ENCODE assay signal across 8 cellular contexts in the genomic region with DNA sequence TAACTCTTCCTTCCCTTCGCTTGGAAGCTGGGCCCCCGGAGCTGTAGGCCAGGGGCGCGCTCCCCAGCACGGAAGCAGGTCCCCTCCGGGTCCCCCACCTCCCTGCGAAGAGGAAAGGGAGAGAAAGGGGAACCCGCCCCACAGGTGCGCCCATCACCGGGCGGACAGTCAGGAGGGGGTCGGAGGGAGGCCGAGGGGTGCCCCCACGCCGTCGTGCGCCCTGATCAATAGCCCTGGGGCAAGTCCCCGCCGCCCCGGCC. TPM values are rescaled to one million over a fixed set of nuclear protein-coding genes. Genes with fewer than 3 reads are reported as not detected.
DNase-seq lines count a peak whose midpoint lies in the region; ATAC-seq and TF ChIP-seq lines count a peak whose summit lies in the region.

No MANE protein-coding gene starts in this region.

- H3K4me3 Mint-ChIP-seq in nephron = peak overlapping the region; percentile 89 to 90 (median 90)

- TF ChIP-seq CTCF in C4-2B (conservative IDR thresholded peaks at IDR 0.05) = no peak
- TF ChIP-seq CTCF in dorsolateral prefrontal cortex (IDR thresholded peaks at IDR 0.05 in 54 of 56, conservative IDR thresholded peaks at IDR 0.05 in 2 of 56; ENCODE audit: low read depth in 1 of 56, partially characterized antibody in 56 of 56) = no peak
- TF ChIP-seq CTCF in nephron (IDR thresholded peaks at IDR 0.05; ENCODE audit: unreplicated experiment in 3 of 3) = no peak

- H3K27me3 Mint-ChIP-seq in nephron (ENCODE audit: low read depth) = no peaks in the 10 kb centered on the region

- H3K4me3 ChIP-seq in Jurkat, Clone E6-1 (ENCODE audit: low read length) = peak overlapping the region; percentile 61
- H3K4me3 ChIP-seq in dorsolateral prefrontal cortex = peak overlapping the region; percentile 36 to 79 (median 68)

- H3K27me3 ChIP-seq in dorsolateral prefrontal cortex = peaks cover 0 to 36% (median 0%) of the 10 kb centered on the region in 45 donors

- no peak for DNase-seq in Jurkat, Clone E6-1 (ENCODE audit: low read depth, low spot score)
- DNase-seq in dorsolateral prefrontal cortex (no peak), ecto neural progenitor cell (ENCODE audit: low spot score) (no peak), NCI-H446 (lab: John Stamatoyannopoulos, UW) (no peak), NCI-H524 treated with DMSO at 0.1 percent for 48 hours (lab: John Stamatoyannopoulos, UW) (no peak)

- H3K27ac Mint-ChIP-seq in nephron = peak overlapping the region in 1 of 3 experiments; percentile 68

- ATAC-seq in HG02840 (IDR thresholded peaks at IDR 0.05; ENCODE audit: low FRiP score, unreplicated experiment) = no peak

- intact Hi-C loops in dorsolateral prefrontal cortex (cut with DNase I) = no loop called here

- no peaks in the 10 kb centered on the region for H3K4me1 Mint-ChIP-seq in nephron

- no peaks in the 10 kb centered on the region for H3K9me3 Mint-ChIP-seq in nephron

- no peaks in the 10 kb centered on the region for H3K36me3 Mint-ChIP-seq in nephron (ENCODE audit: low read depth)

- H3K27ac ChIP-seq in C4-2B (peak overlapping the region; percentile 64), dorsolateral prefrontal cortex (peak overlapping the region in 39 of 59 donors; percentile 7 to 86 (median 55))

RNA-seq across cellular contexts. Expression of gene AGPAT2, which starts 0.8 kb away (rescaled TPM):
- 35.0 TPM for polyA plus RNA-seq in Jurkat, Clone E6-1 (2012; ENCODE audit: insufficient read depth, insufficient read length)
- 10 to 100 TPM in 91 of 120 experiments, 1 to 10 TPM in 29; 4.1 to 18.0 (median 11.6) TPM for total RNA-seq in dorsolateral prefrontal cortex

RNA-seq across cellular contexts. Expression of gene EGFL7, which starts 23.7 kb away (rescaled TPM):
- polyA plus RNA-seq in Jurkat, Clone E6-1 (2012; ENCODE audit: insufficient read depth, insufficient read length) = 11.0 TPM
- total RNA-seq in dorsolateral prefrontal cortex = 100 to 1,000 TPM in 13 of 120 experiments, 10 to 100 TPM in 107; 43.0 to 145 (median 80.4) TPM

RNA-seq across cellular contexts. Expression of gene DIPK1B, which starts 25.9 kb away (rescaled TPM):
- 31.4 TPM for polyA plus RNA-seq in Jurkat, Clone E6-1 (2012; ENCODE audit: insufficient read depth, insufficient read length)
- total RNA-seq in dorsolateral prefrontal cortex = 10 to 100 TPM; 12.6 to 48.9 (median 34.9) TPM

RNA-seq across cellular contexts. Expression of gene LCN10, which starts 56.3 kb away (rescaled TPM):
- 1.1 TPM for polyA plus RNA-seq in Jurkat, Clone E6-1 (2012; ENCODE audit: insufficient read depth, insufficient read length)
- 1 to 10 TPM in 76 of 120 experiments, under 1 TPM in 39, not detected in 5; 0.14 to 8.5 (median 1.5) TPM for total RNA-seq in dorsolateral prefrontal cortex
